8 cellular contexts compared by ENCODE assay signal in genomic region chr1:116372651-116373444, GRCh38.
A peak's percentile ranks its signal among the peaks of the same experiment; 100 is the strongest.
DNase-seq lines count a peak whose midpoint lies in the region; ATAC-seq and TF ChIP-seq lines count a peak whose summit lies in the region.

ATP1A1 (plus strand) TSS chr1:116373244; CDS start chr1:116373512, 268 bp downstream.

- H3K9ac ChIP-seq in BLaER1, result peak within 1 kb of the TSS; percentile 92

- H4K20me1 ChIP-seq in BLaER1, result peaks cover 41% of the 10 kb centered on the region

- no peaks in the 10 kb centered on the region for H3K9me3 ChIP-seq in BLaER1

- H3K4me3 ChIP-seq in BLaER1, result peak within 1 kb of the TSS; percentile 92
- peak within 1 kb of the TSS; percentile 83 for H3K4me3 ChIP-seq in choroid plexus epithelial cell (ENCODE audit: low read depth, low read length)

- peak; percentile 10 for TF ChIP-seq CTCF in choroid plexus epithelial cell (conservative IDR thresholded peaks at IDR 0.05; ENCODE audit: low read depth, low read length)

- peaks cover 57% of the 10 kb centered on the region for H3K4me1 ChIP-seq in BLaER1

- peak within 1 kb of the TSS; percentile 93 for H3K27ac ChIP-seq in BLaER1

- H3K36me3 ChIP-seq in BLaER1, result peaks cover 6% of the 10 kb centered on the region; the same call in 1 of the 2 replicates

- H3K27me3 ChIP-seq in BLaER1, result 0 out of 2 replicates have a peak, but pooled peaks cover 5% of the 10 kb centered on the region

- H3K4me2 ChIP-seq in BLaER1, result peak within 1 kb of the TSS; percentile 99

- ATAC-seq in GM19328 (IDR thresholded peaks at IDR 0.05; ENCODE audit: unreplicated experiment) (peak; percentile 68), HG03469 (IDR thresholded peaks at IDR 0.05; ENCODE audit: unreplicated experiment) (peak; percentile 46)

- DNase-seq in NCI-H524 treated with DMSO at 0.1 percent for 48 hours (lab: John Stamatoyannopoulos, UW), result peak; percentile 24
- DNase-seq in activated CD4-positive, alpha-beta T cell treated with anti-CD3 and anti-CD28 coated beads for 4 hours, result peak; percentile 99
- peak; percentile 92 for DNase-seq in choroid plexus epithelial cell (ENCODE audit: low read depth)
- DNase-seq in kidney tubule cell (ENCODE audit: low spot score), result peak; percentile 96
- DNase-seq in stimulated activated CD4-positive, alpha-beta T cell treated with anti-CD3 and anti-CD28 coated beads, Interleukin-1b, Interleukin-23, amount 100 ng/mL, for 1 hour (ENCODE audit: low read depth in 2 of 2), result peak; percentile 92 to 99

Comparison
In these comparisons a context has a peak if more than half of its experiments do, and no peak if none do; other contexts are left out.
1. Peak in every context shown above with its lines: DNase-seq, ATAC-seq, H3K4me3 ChIP-seq and H3K27ac ChIP-seq.
2. DNase-seq: peak in every context shown above with its lines; median percentile 99 in activated CD4-positive, alpha-beta T cell treated with anti-CD3 and anti-CD28 coated beads for 4 hours; 96 in kidney tubule cell; 96 in stimulated activated CD4-positive, alpha-beta T cell treated with anti-CD3 and anti-CD28 coated beads, Interleukin-1b, Interleukin-23, amount 100 ng/mL, for 1 hour; 92 in choroid plexus epithelial cell; 24 in NCI-H524 treated with DMSO at 0.1 percent for 48 hours.